In genomic region chr7:100211342-100211780, GRCh38 we compare ENCODE assay signal across 10 cellular contexts. TPM values are rescaled to one million over a fixed set of nuclear protein-coding genes. Genes with fewer than 3 reads are reported as not detected.
DNase-seq lines count a peak whose midpoint lies in the region; ATAC-seq and TF ChIP-seq lines count a peak whose summit lies in the region.
"Had no signal": no experiment of that assay in that cellular context is flagged by ENCODE, and none has a peak within 500 bp of the region (broad histone marks: within the 10 kb centered on the region; RNA-seq: fewer than 3 reads in every experiment).

No MANE protein-coding gene starts in this region.

- no peaks in the 10 kb centered on the region for H3K27me3 ChIP-seq in CD4-positive, alpha-beta memory T cell (ENCODE audit: insufficient read depth, low read length)
- H3K27me3 ChIP-seq in IMR-90 (ENCODE audit: control insufficient read depth, insufficient read depth, low read length) = no peaks in the 10 kb centered on the region; the same call in 1 of the 2 replicates

- H4K8ac ChIP-seq in IMR-90 (ENCODE audit: low read depth in 2 of 2, low read length in 2 of 2) = no peak overlapping the region

- H3K27me3 Mint-ChIP-seq in CD4-positive, alpha-beta memory T cell = no peaks in the 10 kb centered on the region
- no peaks in the 10 kb centered on the region for H3K27me3 Mint-ChIP-seq in activated naive CD8-positive, alpha-beta T cell treated with anti-CD3 and anti-CD28 coated beads, Interleukin-2, amount 50 U/mL, for 24 hours

- H3K18ac ChIP-seq in IMR-90 (ENCODE audit: low read depth, low read length) = no peak overlapping the region

- 88% methylated on average over 3 of the region's 7 CpGs; no CpG with 5 or more reads in 1 of the 2 experiments for WGBS in IMR-90 (ENCODE audit: extremely low coverage in 2 of 2, insufficient read length in 1 of 2), 2 experiments

- DNase-seq in CD4-positive, alpha-beta memory T cell = peak in 4 of 5 donors; percentile 35 to 68 (median 49)
- no peak for DNase-seq in IMR-90
- peak; percentile 66 for DNase-seq in activated naive CD8-positive, alpha-beta T cell treated with anti-CD3 and anti-CD28 coated beads, Interleukin-2, amount 50 U/mL, for 24 hours
- no peak for DNase-seq in amygdala (lab: John Stamatoyannopoulos, UW)
- DNase-seq in NOMO-1 (lab: John Stamatoyannopoulos, UW; ENCODE audit: unreplicated experiment in 2 of 2) = no peak
- no peak for DNase-seq in NOMO-1 treated with dmso at 0.1 percent for 144 hours (lab: John Stamatoyannopoulos, UW; ENCODE audit: unreplicated experiment)

- H2AK9ac ChIP-seq in IMR-90 (replicated peaks; ENCODE audit: low read depth, low read length, poor library complexity) = no peak overlapping the region

- H3K56ac ChIP-seq in IMR-90 (ENCODE audit: extremely low read depth, insufficient read depth, low read length) = no peak overlapping the region

- peaks cover 38 to 57% (median 44%) of the 10 kb centered on the region in 4 donors for H3K4me1 Mint-ChIP-seq in CD4-positive, alpha-beta memory T cell
- H3K4me1 Mint-ChIP-seq in activated naive CD8-positive, alpha-beta T cell treated with anti-CD3 and anti-CD28 coated beads, Interleukin-2, amount 50 U/mL, for 24 hours = peaks cover 71% of the 10 kb centered on the region

- no peaks in the 10 kb centered on the region for H3K9me3 Mint-ChIP-seq in CD4-positive, alpha-beta memory T cell
- no peaks in the 10 kb centered on the region for H3K9me3 Mint-ChIP-seq in activated naive CD8-positive, alpha-beta T cell treated with anti-CD3 and anti-CD28 coated beads, Interleukin-2, amount 50 U/mL, for 24 hours

- TF ChIP-seq RAD21 in IMR-90 (IDR thresholded peaks at IDR 0.05; ENCODE audit: low read length) = no peak

- TF ChIP-seq POLR2A in IMR-90 (IDR thresholded peaks at IDR 0.05; ENCODE audit: low read depth, low read length) = no peak

- no peak overlapping the region for H3K9ac ChIP-seq in IMR-90 (ENCODE audit: low read depth, low read length)

- H2BK120ac ChIP-seq in IMR-90 (ENCODE audit: low read depth, low read length) = no peak overlapping the region

- peaks cover 37% of the 10 kb centered on the region for H3K4me1 ChIP-seq in CD4-positive, alpha-beta memory T cell (ENCODE audit: insufficient read depth, low read length)
- no peaks in the 10 kb centered on the region for H3K4me1 ChIP-seq in IMR-90 (ENCODE audit: control insufficient read depth, insufficient read depth, low read length)

- H3K27ac Mint-ChIP-seq in CD4-positive, alpha-beta memory T cell = peak overlapping the region; percentile 78 to 96 (median 91)
- H3K27ac Mint-ChIP-seq in activated naive CD8-positive, alpha-beta T cell treated with anti-CD3 and anti-CD28 coated beads, Interleukin-2, amount 50 U/mL, for 24 hours = peak overlapping the region; percentile 81

- H3K4me3 Mint-ChIP-seq in CD4-positive, alpha-beta memory T cell = peak overlapping the region; percentile 56 to 91 (median 70)
- peak overlapping the region; percentile 73 for H3K4me3 Mint-ChIP-seq in activated naive CD8-positive, alpha-beta T cell treated with anti-CD3 and anti-CD28 coated beads, Interleukin-2, amount 50 U/mL, for 24 hours

- TF ChIP-seq CTCF in IMR-90 (conservative IDR thresholded peaks at IDR 0.05; ENCODE audit: low read depth, low read length) = no peak

- no peak overlapping the region for H2AFZ ChIP-seq in IMR-90 (replicated peaks; ENCODE audit: low read length, poor library complexity)

- no peak overlapping the region for H2BK15ac ChIP-seq in IMR-90 (ENCODE audit: low read depth, low read length)

- H2BK5ac ChIP-seq in IMR-90 (ENCODE audit: low read depth, low read length, poor library complexity, severe bottlenecking) = no peak overlapping the region

- intact Hi-C loops in CD4-positive, alpha-beta memory T cell (cut with micrococcal nuclease) = loop anchor here (5.0 kb wide), 1 partner anchor 34 kb away; the partner anchor contains the start of genes GPC2 and STAG3
- intact Hi-C loops in IMR-90 (cut with micrococcal nuclease) = loop anchor here (2.0 kb wide), 1 partner anchor 79 kb away; no protein-coding TSS in a partner anchor

- no peaks in the 10 kb centered on the region for H3K79me1 ChIP-seq in IMR-90 (ENCODE audit: low read depth in 1 of 2, low read length in 2 of 2)

- H4K91ac ChIP-seq in IMR-90 (ENCODE audit: insufficient read depth, low read depth, low read length) = no peak overlapping the region

- no peak overlapping the region for H3K27ac ChIP-seq in CD4-positive, alpha-beta memory T cell (ENCODE audit: low read depth, low read length)
- H3K27ac ChIP-seq in IMR-90 (ENCODE audit: insufficient read depth, low read length) = no peak overlapping the region

- no peaks in the 10 kb centered on the region for H4K20me1 ChIP-seq in IMR-90 (ENCODE audit: insufficient read depth, low read length)

- H3K14ac ChIP-seq in IMR-90 (replicated peaks; ENCODE audit: low read depth, low read length) = no peak overlapping the region

- dilution Hi-C loops in IMR-90 (cut with HindIII; ENCODE audit: low sequenced_read_pairs, unreplicated experiment) = no loop called here

- CTCF ChIA-PET in CD4-positive, alpha-beta memory T cell (lab: Charles Lee; ENCODE audit: partially characterized antibody) = interaction anchor here (0.8 to 1.8 kb wide), 5 partner anchors 11 to 110 kb away, joined by 3 to 6 read pairs (median 3); partner anchors contain the start of genes AP4M1 and MCM7
- CTCF ChIA-PET in IMR-90 (lab: Yijun Ruan, JAX) = no interaction called here

- H2AK5ac ChIP-seq in IMR-90 (ENCODE audit: low read depth, low read length) = no peak overlapping the region

- H3K4me3 ChIP-seq in CD4-positive, alpha-beta memory T cell (ENCODE audit: low read length in 2 of 2) = no peak overlapping the region
- no peak overlapping the region for H3K4me3 ChIP-seq in IMR-90 (ENCODE audit: insufficient read depth, low read depth, low read length)

- POLR2A ChIA-PET in CD4-positive, alpha-beta memory T cell (lab: Charles Lee; ENCODE audit: partially characterized antibody) = interaction anchor here (1.3 to 5.2 kb wide), 9 partner anchors 10 to 218 kb away, joined by 3 to 29 read pairs (median 6); partner anchors contain the start of genes GAL3ST4, LAMTOR4, MEPCE and PVRIG
- POLR2A ChIA-PET in IMR-90 (lab: Charles Lee; ENCODE audit: unreplicated experiment) = no interaction called here

- H3K36me3 Mint-ChIP-seq in CD4-positive, alpha-beta memory T cell = no peaks in the 10 kb centered on the region
- peaks cover 3% of the 10 kb centered on the region for H3K36me3 Mint-ChIP-seq in activated naive CD8-positive, alpha-beta T cell treated with anti-CD3 and anti-CD28 coated beads, Interleukin-2, amount 50 U/mL, for 24 hours (ENCODE audit: low read depth)

- no peak overlapping the region for H2BK20ac ChIP-seq in IMR-90 (ENCODE audit: low read depth, low read length)

- no peaks in the 10 kb centered on the region for H3K9me1 ChIP-seq in IMR-90 (ENCODE audit: insufficient read depth, low read length)

- H3K23ac ChIP-seq in IMR-90 (ENCODE audit: low read depth, low read length) = no peak overlapping the region

- no peak overlapping the region for H3K4me2 ChIP-seq in IMR-90 (ENCODE audit: low read depth, low read length)

- H3K36me3 ChIP-seq in CD4-positive, alpha-beta memory T cell (ENCODE audit: insufficient read depth, low read length) = no peaks in the 10 kb centered on the region
- no peaks in the 10 kb centered on the region for H3K36me3 ChIP-seq in IMR-90 (ENCODE audit: control insufficient read depth, insufficient read depth, low read length)

- TSS peak; percentile 1 for BruUV-seq in IMR-90 (replicated peaks; lab: Mats Ljungman, UMichigan)

- H3K4ac ChIP-seq in IMR-90 (ENCODE audit: low read depth, low read length) = no peak overlapping the region

- in situ Hi-C loops in IMR-90 (cut with MboI; ENCODE audit: low sequenced_read_pairs) = no loop called here

- H4K5ac ChIP-seq in IMR-90 (ENCODE audit: low read depth, low read length) = no peak overlapping the region

- peak; percentile 42 for ATAC-seq in GM19035 (IDR thresholded peaks at IDR 0.05; ENCODE audit: unreplicated experiment)
- ATAC-seq in IMR-90 (ENCODE audit: low read depth) = no peak
- ATAC-seq in activated naive CD8-positive, alpha-beta T cell treated with anti-CD3 and anti-CD28 coated beads, Interleukin-2, amount 50 U/mL, for 24 hours = peak; percentile 71
- no peak for ATAC-seq in GM19397 (IDR thresholded peaks at IDR 0.05; ENCODE audit: unreplicated experiment)
- ATAC-seq: sciatic nerve had no signal

- H3K9me3 ChIP-seq in CD4-positive, alpha-beta memory T cell (ENCODE audit: control insufficient read depth in 1 of 2, low read length in 2 of 2) = no peaks in the 10 kb centered on the region
- H3K9me3 ChIP-seq in IMR-90 (ENCODE audit: control insufficient read depth, insufficient read depth, low read length) = no peaks in the 10 kb centered on the region

RNA-seq across cellular contexts. Expression of gene PVRIG, which starts 8.4 kb away (rescaled TPM):
- 10 to 100 TPM; 77.4 to 85.2 TPM for total RNA-seq in CD4-positive, alpha-beta memory T cell
- polyA plus RNA-seq in CD4-positive, alpha-beta memory T cell = 10 to 100 TPM; 68.2 to 87.3 TPM
- not detected in 2 replicates for total RNA-seq in IMR-90 (2012; rRNA removed)
- polyA plus RNA-seq in IMR-90 (2012; rRNA removed) = not detected in 2 replicates
- not detected in 2 replicates for polyA plus RNA-seq in IMR-90 (2012; cell fraction: cytosol; rRNA removed)
- 0.05 TPM in 1 of 2 replicates, not detected in the other for polyA plus RNA-seq in IMR-90 (2012; cell fraction: nucleus; rRNA removed; ENCODE audit: low replicate concordance)
- total RNA-seq: fibroblast of lung had no signal
- polyA plus RNA-seq: fibroblast of lung had no signal

RNA-seq across cellular contexts. Expression of gene STAG3, which starts 33.6 kb away (rescaled TPM):
- 1 to 10 TPM; 6.5 to 7.7 TPM for total RNA-seq in CD4-positive, alpha-beta memory T cell
- polyA plus RNA-seq in CD4-positive, alpha-beta memory T cell = 1 to 10 TPM; 1.6 to 3.7 TPM
- total RNA-seq in IMR-90 (2012; rRNA removed) = 0.28 and 0.36 TPM in 2 replicates
- 0.47 and 0.65 TPM in 2 replicates for polyA plus RNA-seq in IMR-90 (2012; rRNA removed)
- 0.11 and 0.18 TPM in 2 replicates for polyA plus RNA-seq in IMR-90 (2012; cell fraction: cytosol; rRNA removed)
- polyA plus RNA-seq in IMR-90 (2012; cell fraction: nucleus; rRNA removed; ENCODE audit: low replicate concordance) = 1.4 and 1.9 TPM in 2 replicates

RNA-seq across cellular contexts. Expression of gene GPC2, which starts 34.2 kb away (rescaled TPM):
- 10 to 100 TPM; 11.8 to 12.5 TPM for total RNA-seq in CD4-positive, alpha-beta memory T cell
- polyA plus RNA-seq in CD4-positive, alpha-beta memory T cell = under 1 TPM in 1 of 2 donors, not detected in 1; 0.73 TPM
- 1.4 and 1.8 TPM in 2 replicates for total RNA-seq in IMR-90 (2012; rRNA removed)
- 5.7 and 6.0 TPM in 2 replicates for polyA plus RNA-seq in IMR-90 (2012; rRNA removed)
- polyA plus RNA-seq in IMR-90 (2012; cell fraction: cytosol; rRNA removed) = 2.1 and 2.2 TPM in 2 replicates
- 27.1 and 61.9 TPM in 2 replicates for polyA plus RNA-seq in IMR-90 (2012; cell fraction: nucleus; rRNA removed; ENCODE audit: low replicate concordance)

RNA-seq across cellular contexts. Expression of gene GAL3ST4, which starts 42.9 kb away (rescaled TPM):
- 1 to 10 TPM; 8.0 to 8.9 TPM for total RNA-seq in CD4-positive, alpha-beta memory T cell
- 1 to 10 TPM; 2.3 to 5.0 TPM for polyA plus RNA-seq in CD4-positive, alpha-beta memory T cell
- total RNA-seq in IMR-90 (2012; rRNA removed) = 0.90 and 1.1 TPM in 2 replicates
- polyA plus RNA-seq in IMR-90 (2012; rRNA removed) = 7.3 and 8.5 TPM in 2 replicates
- polyA plus RNA-seq in IMR-90 (2012; cell fraction: cytosol; rRNA removed) = 7.1 and 9.8 TPM in 2 replicates
- 11.3 and 13.2 TPM in 2 replicates for polyA plus RNA-seq in IMR-90 (2012; cell fraction: nucleus; rRNA removed; ENCODE audit: low replicate concordance)

RNA-seq across cellular contexts. Expression of gene TRAPPC14, which starts 52.8 kb away (rescaled TPM):
- 10 to 100 TPM; 68.7 to 73.0 TPM for total RNA-seq in CD4-positive, alpha-beta memory T cell
- 1 to 10 TPM; 1.4 to 5.5 TPM for polyA plus RNA-seq in CD4-positive, alpha-beta memory T cell
- 4.4 and 4.5 TPM in 2 replicates for total RNA-seq in IMR-90 (2012; rRNA removed)
- polyA plus RNA-seq in IMR-90 (2012; rRNA removed) = 14.1 and 15.9 TPM in 2 replicates
- polyA plus RNA-seq in IMR-90 (2012; cell fraction: cytosol; rRNA removed) = 6.7 and 16.7 TPM in 2 replicates
- polyA plus RNA-seq in IMR-90 (2012; cell fraction: nucleus; rRNA removed; ENCODE audit: low replicate concordance) = 41.4 and 101 TPM in 2 replicates

Comparison
In these comparisons a context has a peak if more than half of its experiments do, and no peak if none do; other contexts are left out.
1. DNase-seq: peak in CD4-positive, alpha-beta memory T cell (4 of 5) and activated naive CD8-positive, alpha-beta T cell treated with anti-CD3 and anti-CD28 coated beads, Interleukin-2, amount 50 U/mL, for 24 hours (single experiment); none in IMR-90 (single experiment), amygdala (0 of 56), NOMO-1 (0 of 2) and NOMO-1 treated with dmso at 0.1 percent for 144 hours (single experiment).
2. ATAC-seq: peak in GM19035 (single experiment) and activated naive CD8-positive, alpha-beta T cell treated with anti-CD3 and anti-CD28 coated beads, Interleukin-2, amount 50 U/mL, for 24 hours (single experiment); none in IMR-90 (single experiment) and GM19397 (single experiment).
3. RNA of gene PVRIG, which starts 8.4 kb away (total RNA-seq): 77.4 to 85.2 TPM in CD4-positive, alpha-beta memory T cell; not detected in IMR-90; every median in the first group is over 10 times any median in the second.